Comparison of ENCODE assay signal across 22 cellular contexts in the genomic region with DNA sequence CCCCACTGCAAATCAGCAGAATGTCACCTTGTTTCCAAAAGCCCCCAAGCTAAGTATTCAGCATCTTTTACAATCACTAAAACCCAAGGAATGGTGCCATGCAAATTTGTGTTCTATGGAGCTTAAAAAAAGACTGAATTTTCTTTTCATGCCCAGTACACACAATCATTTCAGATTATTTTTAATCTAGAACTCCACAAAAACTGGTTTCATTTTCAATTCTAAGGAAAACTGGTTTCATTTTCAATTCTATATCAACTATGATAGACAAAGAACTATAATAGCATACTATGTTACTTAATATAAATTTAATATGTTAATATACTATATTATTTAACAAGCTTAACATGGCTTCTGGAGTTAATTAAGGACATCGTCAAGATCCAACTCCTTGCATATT.
A peak's percentile ranks its signal among the peaks of the same experiment; 100 is the strongest.
DNase-seq lines count a peak whose midpoint lies in the region; ATAC-seq, FAIRE-seq and TF ChIP-seq lines count a peak whose summit lies in the region.
"Had no signal": no experiment of that assay in that cellular context is flagged by ENCODE, and none has a peak within 500 bp of the region (broad histone marks: within the 10 kb centered on the region; RNA-seq: fewer than 3 reads in every experiment).

No MANE protein-coding gene starts in this region.

- no peak overlapping the region for H3K9ac ChIP-seq in Loucy (ENCODE audit: low read depth, low read length, poor library complexity, severe bottlenecking)

- H3K4me1 Mint-ChIP-seq in stimulated activated effector memory CD8-positive, alpha-beta T cell treated with anti-CD3 and anti-CD28 coated beads, Interleukin-12 subunit alpha, Interleukin-12 subunit beta, amount 100 ng/mL, for 72 hours = peaks cover 44% of the 10 kb centered on the region

- H3K27ac Mint-ChIP-seq in stimulated activated effector memory CD8-positive, alpha-beta T cell treated with anti-CD3 and anti-CD28 coated beads, Interleukin-12 subunit alpha, Interleukin-12 subunit beta, amount 100 ng/mL, for 72 hours = peak overlapping the region; percentile 20
- H3K27ac Mint-ChIP-seq: dendritic cell treated with granulocyte-macrophage colony-stimulating factor and Interleukin-4, amounts not matched to agents 40 ng/mL and 50 ng/mL, for 4 days had no signal

- no peak for DNase-seq in left ventricle myocardium inferior
- no peak for DNase-seq in right atrium auricular region (ENCODE audit: low spot score)
- DNase-seq in stimulated activated effector memory CD8-positive, alpha-beta T cell treated with anti-CD3 and anti-CD28 coated beads, Interleukin-12 subunit alpha, Interleukin-12 subunit beta, amount 100 ng/mL, for 72 hours (ENCODE audit: low spot score in 2 of 2) = no peak
- DNase-seq in GF-D8 (lab: John Stamatoyannopoulos, UW) = no peak
- no peak for DNase-seq in SW 1271 (lab: John Stamatoyannopoulos, UW)
- DNase-seq: activated CD8-positive, alpha-beta memory T cell treated with anti-CD3 and anti-CD28 coated beads for 24 hours; activated naive CD4-positive, alpha-beta T cell; body of pancreas; KBM-7; lower lobe of right lung; NCI-H1092 treated with DMSO at 0.1 percent for 48 hours; NCI-H2081 treated with DMSO at 0.1 percent for 48 hours; NCI-H524 treated with DMSO at 0.1 percent for 48 hours; stimulated activated CD4-positive, alpha-beta T cell treated with anti-CD3 and anti-CD28 coated beads, Interleukin-4, amount 100 ng/mL, for 4 hours; stimulated activated CD8-positive, alpha-beta memory T cell treated with anti-CD3 and anti-CD28 coated beads, Interleukin-4, amount 100 ng/mL, for 48 hours; testis had no signal

- no peaks in the 10 kb centered on the region for H3K36me3 Mint-ChIP-seq in stimulated activated effector memory CD8-positive, alpha-beta T cell treated with anti-CD3 and anti-CD28 coated beads, Interleukin-12 subunit alpha, Interleukin-12 subunit beta, amount 100 ng/mL, for 72 hours

- peak; percentile 78 for FAIRE-seq in colon (lab: Jason Lieb, UNC)
- FAIRE-seq: frontal cortex had no signal

- H3K4me2 ChIP-seq in Loucy (ENCODE audit: low read depth, low read length, poor library complexity, severe bottlenecking) = peak overlapping the region; percentile 53

- no peaks in the 10 kb centered on the region for H3K36me3 ChIP-seq in left ventricle myocardium inferior
- no peaks in the 10 kb centered on the region for H3K36me3 ChIP-seq in right atrium auricular region
- H3K36me3 ChIP-seq in Loucy (ENCODE audit: insufficient read depth, low read length) = no peaks in the 10 kb centered on the region
- H3K36me3 ChIP-seq: lower lobe of right lung had no signal

- no peak overlapping the region for H3K4me3 Mint-ChIP-seq in stimulated activated effector memory CD8-positive, alpha-beta T cell treated with anti-CD3 and anti-CD28 coated beads, Interleukin-12 subunit alpha, Interleukin-12 subunit beta, amount 100 ng/mL, for 72 hours
- H3K4me3 Mint-ChIP-seq: dendritic cell treated with granulocyte-macrophage colony-stimulating factor and Interleukin-4, amounts not matched to agents 40 ng/mL and 50 ng/mL, for 4 days had no signal

- TF ChIP-seq CTCF in left ventricle myocardium inferior (IDR thresholded peaks at IDR 0.05; ENCODE audit: borderline replicate concordance) = no peak
- no peak for TF ChIP-seq CTCF in right atrium auricular region (IDR thresholded peaks at IDR 0.05)
- TF ChIP-seq CTCF in Loucy (conservative IDR thresholded peaks at IDR 0.05; ENCODE audit: low read length) = no peak

- no peaks in the 10 kb centered on the region for H3K9me3 Mint-ChIP-seq in stimulated activated effector memory CD8-positive, alpha-beta T cell treated with anti-CD3 and anti-CD28 coated beads, Interleukin-12 subunit alpha, Interleukin-12 subunit beta, amount 100 ng/mL, for 72 hours
- H3K9me3 Mint-ChIP-seq: dendritic cell treated with granulocyte-macrophage colony-stimulating factor and Interleukin-4, amounts not matched to agents 40 ng/mL and 50 ng/mL, for 4 days had no signal

- no peak for ATAC-seq in stimulated activated effector memory CD8-positive, alpha-beta T cell treated with anti-CD3 and anti-CD28 coated beads, Interleukin-12 subunit alpha, Interleukin-12 subunit beta, amount 100 ng/mL, for 72 hours
- ATAC-seq: body of pancreas had no signal

- intact Hi-C loops in left ventricle myocardium inferior (cut with micrococcal nuclease) = no loop called here

- no peaks in the 10 kb centered on the region for H3K79me2 ChIP-seq in Loucy (ENCODE audit: insufficient read depth, low read length)

- H3K27ac ChIP-seq in left ventricle myocardium inferior (replicated peaks) (peak overlapping the region; percentile 63), right atrium auricular region (no peak overlapping the region)
- H3K27ac ChIP-seq: body of pancreas, lower lobe of right lung, SK-N-MC, testis had no signal

- H3K4me3 ChIP-seq in left ventricle myocardium inferior (peak overlapping the region; percentile 32), right atrium auricular region (no peak overlapping the region), Loucy (ENCODE audit: low read length, poor library complexity, severe bottlenecking) (peak overlapping the region; percentile 33)
- H3K4me3 ChIP-seq: body of pancreas, lower lobe of right lung, SK-N-MC, skin epidermis, testis had no signal

- no peaks in the 10 kb centered on the region for H4K20me1 ChIP-seq in Loucy (ENCODE audit: insufficient read depth, low read length, poor library complexity, severe bottlenecking)

- no peaks in the 10 kb centered on the region for H3F3A ChIP-seq in Loucy (ENCODE audit: low read depth)

- H3K27me3 ChIP-seq in left ventricle myocardium inferior (ENCODE audit: low read depth) = no peaks in the 10 kb centered on the region
- H3K27me3 ChIP-seq in right atrium auricular region = no peaks in the 10 kb centered on the region
- H3K27me3 ChIP-seq in Loucy (ENCODE audit: insufficient read depth, low read length, poor library complexity, severe bottlenecking) = no peaks in the 10 kb centered on the region
- H3K27me3 ChIP-seq: body of pancreas, testis had no signal

- H2AFZ ChIP-seq in Loucy (ENCODE audit: low read length) = peak overlapping the region; percentile 38; the same call in 1 of the 2 replicates

- H3K9me2 ChIP-seq in Loucy (replicated peaks; ENCODE audit: low read depth, low read length) = no peaks in the 10 kb centered on the region

- no peaks in the 10 kb centered on the region for H3K9me3 ChIP-seq in left ventricle myocardium inferior (replicated peaks)
- no peaks in the 10 kb centered on the region for H3K9me3 ChIP-seq in right atrium auricular region
- no peaks in the 10 kb centered on the region for H3K9me3 ChIP-seq in Loucy (ENCODE audit: insufficient read depth, low read depth, low read length)
- H3K9me3 ChIP-seq: body of pancreas, lower lobe of right lung, testis had no signal

- H3K4me1 ChIP-seq in left ventricle myocardium inferior (peaks cover 32% of the 10 kb centered on the region), right atrium auricular region (peaks cover 0 to 15% of the 10 kb centered on the region in 2 donors), Loucy (ENCODE audit: insufficient read depth, low read length, poor library complexity, severe bottlenecking) (peaks cover 8% of the 10 kb centered on the region)
- H3K4me1 ChIP-seq: testis had no signal

Comparison
In these comparisons a context has a peak if more than half of its experiments do, and no peak if none do; other contexts are left out.
1. H3K4me3 ChIP-seq: peak in left ventricle myocardium inferior (single experiment) and Loucy (single experiment); none in right atrium auricular region (0 of 2).